In the genomic region with DNA sequence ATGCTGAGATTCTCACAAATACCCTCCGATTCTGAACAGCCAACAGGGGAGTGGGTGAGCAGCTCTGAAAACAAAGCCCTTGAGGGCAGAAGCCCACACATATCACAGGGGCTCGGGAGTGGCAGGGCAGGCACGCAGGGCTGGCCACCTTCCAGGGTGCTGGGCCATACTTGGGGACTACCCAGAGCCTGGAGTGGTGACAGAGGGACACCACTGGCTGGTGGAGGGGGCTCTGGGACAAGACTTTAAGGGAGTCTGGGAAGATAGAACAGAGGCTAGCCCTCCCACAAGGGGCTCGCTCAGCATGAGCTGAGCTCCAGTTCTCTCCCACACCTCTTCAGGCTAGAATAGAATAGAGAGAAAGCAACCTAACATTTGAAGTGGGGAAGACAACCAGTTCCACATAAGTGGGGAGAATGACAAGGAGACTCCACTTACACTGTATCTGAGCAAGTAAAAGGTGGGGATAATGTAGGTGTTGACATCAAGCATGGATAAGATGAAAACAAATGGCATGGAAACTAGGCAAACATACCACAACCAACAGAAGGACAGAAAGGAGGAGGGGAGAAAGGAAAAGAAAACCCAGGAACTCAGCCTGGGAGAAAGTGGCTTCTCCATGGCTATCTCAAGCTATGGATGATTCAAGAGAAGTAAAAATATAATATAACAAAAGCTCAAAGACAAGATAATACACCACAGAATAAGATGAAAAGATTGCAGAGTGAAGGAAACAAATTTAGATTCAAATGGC, we compare ENCODE assay signal across 1 cellular context.
TF ChIP-seq lines count a peak whose summit lies in the region.

No MANE protein-coding gene starts in this region.

TF ChIP-seq in GM23338, 12 proteins besides CTCF, POLR2A, EP300 and RAD21:
- no peak for TF ChIP-seq ZNF114 (CRISPR knock-in tag; IDR thresholded peaks at IDR 0.05)
- TF ChIP-seq, protein P1, sequence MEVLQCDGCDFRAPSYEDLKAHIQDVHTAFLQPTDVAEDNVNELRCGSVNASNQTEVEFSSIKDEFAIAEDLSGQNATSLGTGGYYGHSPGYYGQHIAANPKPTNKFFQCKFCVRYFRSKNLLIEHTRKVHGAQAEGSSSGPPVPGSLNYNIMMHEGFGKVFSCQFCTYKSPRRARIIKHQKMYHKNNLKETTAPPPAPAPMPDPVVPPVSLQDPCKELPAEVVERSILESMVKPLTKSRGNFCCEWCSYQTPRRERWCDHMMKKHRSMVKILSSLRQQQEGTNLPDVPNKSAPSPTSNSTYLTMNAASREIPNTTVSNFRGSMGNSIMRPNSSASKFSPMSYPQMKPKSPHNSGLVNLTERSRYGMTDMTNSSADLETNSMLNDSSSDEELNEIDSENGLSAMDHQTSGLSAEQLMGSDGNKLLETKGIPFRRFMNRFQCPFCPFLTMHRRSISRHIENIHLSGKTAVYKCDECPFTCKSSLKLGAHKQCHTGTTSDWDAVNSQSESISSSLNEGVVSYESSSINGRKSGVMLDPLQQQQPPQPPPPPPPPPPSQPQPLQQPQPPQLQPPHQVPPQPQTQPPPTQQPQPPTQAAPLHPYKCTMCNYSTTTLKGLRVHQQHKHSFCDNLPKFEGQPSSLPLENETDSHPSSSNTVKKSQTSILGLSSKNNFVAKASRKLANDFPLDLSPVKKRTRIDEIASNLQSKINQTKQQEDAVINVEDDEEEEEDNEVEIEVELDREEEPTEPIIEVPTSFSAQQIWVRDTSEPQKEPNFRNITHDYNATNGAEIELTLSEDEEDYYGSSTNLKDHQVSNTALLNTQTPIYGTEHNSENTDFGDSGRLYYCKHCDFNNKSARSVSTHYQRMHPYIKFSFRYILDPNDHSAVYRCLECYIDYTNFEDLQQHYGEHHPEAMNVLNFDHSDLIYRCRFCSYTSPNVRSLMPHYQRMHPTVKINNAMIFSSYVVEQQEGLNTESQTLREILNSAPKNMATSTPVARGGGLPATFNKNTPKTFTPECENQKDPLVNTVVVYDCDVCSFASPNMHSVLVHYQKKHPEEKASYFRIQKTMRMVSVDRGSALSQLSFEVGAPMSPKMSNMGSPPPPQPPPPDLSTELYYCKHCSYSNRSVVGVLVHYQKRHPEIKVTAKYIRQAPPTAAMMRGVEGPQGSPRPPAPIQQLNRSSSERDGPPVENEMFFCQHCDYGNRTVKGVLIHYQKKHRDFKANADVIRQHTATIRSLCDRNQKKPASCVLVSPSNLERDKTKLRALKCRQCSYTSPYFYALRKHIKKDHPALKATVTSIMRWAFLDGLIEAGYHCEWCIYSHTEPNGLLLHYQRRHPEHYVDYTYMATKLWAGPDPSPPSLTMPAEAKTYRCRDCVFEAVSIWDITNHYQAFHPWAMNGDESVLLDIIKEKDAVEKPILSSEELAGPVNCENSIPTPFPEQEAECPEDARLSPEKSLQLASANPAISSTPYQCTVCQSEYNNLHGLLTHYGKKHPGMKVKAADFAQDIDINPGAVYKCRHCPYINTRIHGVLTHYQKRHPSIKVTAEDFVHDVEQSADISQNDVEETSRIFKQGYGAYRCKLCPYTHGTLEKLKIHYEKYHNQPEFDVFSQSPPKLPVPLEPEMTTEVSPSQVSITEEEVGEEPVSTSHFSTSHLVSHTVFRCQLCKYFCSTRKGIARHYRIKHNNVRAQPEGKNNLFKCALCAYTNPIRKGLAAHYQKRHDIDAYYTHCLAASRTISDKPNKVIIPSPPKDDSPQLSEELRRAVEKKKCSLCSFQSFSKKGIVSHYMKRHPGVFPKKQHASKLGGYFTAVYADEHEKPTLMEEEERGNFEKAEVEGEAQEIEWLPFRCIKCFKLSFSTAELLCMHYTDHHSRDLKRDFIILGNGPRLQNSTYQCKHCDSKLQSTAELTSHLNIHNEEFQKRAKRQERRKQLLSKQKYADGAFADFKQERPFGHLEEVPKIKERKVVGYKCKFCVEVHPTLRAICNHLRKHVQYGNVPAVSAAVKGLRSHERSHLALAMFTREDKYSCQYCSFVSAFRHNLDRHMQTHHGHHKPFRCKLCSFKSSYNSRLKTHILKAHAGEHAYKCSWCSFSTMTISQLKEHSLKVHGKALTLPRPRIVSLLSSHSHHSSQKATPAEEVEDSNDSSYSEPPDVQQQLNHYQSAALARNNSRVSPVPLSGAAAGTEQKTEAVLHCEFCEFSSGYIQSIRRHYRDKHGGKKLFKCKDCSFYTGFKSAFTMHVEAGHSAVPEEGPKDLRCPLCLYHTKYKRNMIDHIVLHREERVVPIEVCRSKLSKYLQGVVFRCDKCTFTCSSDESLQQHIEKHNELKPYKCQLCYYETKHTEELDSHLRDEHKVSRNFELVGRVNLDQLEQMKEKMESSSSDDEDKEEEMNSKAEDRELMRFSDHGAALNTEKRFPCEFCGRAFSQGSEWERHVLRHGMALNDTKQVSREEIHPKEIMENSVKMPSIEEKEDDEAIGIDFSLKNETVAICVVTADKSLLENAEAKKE (CRISPR knock-in tag; IDR thresholded peaks at IDR 0.05), result no peak
- no peak for TF ChIP-seq EZH2 (IDR thresholded peaks at IDR 0.05; ENCODE audit: low read depth, unreplicated experiment)
- no peak for TF ChIP-seq ZNF331 (CRISPR knock-in tag; IDR thresholded peaks at IDR 0.05; ENCODE audit: low read depth)
- TF ChIP-seq CREB1 (CRISPR knock-in tag; IDR thresholded peaks at IDR 0.05; ENCODE audit: low read depth), result no peak
